Comparison of ENCODE assay signal across 29 cellular contexts in genomic region chr11:5284551-5285130, GRCh38. TPM values are rescaled to one million over a fixed set of nuclear protein-coding genes. Genes with fewer than 3 reads are reported as not detected.
"Had no signal": no experiment of that assay in that cellular context is flagged by ENCODE, and none has a peak within 500 bp of the region (broad histone marks: within the 10 kb centered on the region; RNA-seq: fewer than 3 reads in every experiment).

No MANE protein-coding gene starts in this region.

- H3K27ac Mint-ChIP-seq: activated CD4-positive, alpha-beta T cell treated with anti-CD3 and anti-CD28 coated beads for 36 hours; activated naive CD4-positive, alpha-beta T cell treated with anti-CD3 and anti-CD28 coated beads, Interleukin-2, amount 50 U/mL, for 72 hours; activated naive CD8-positive, alpha-beta T cell treated with anti-CD3 and anti-CD28 coated beads, Interleukin-2, amount 50 U/mL, for 24 hours; T-helper 1 cell treated with Interleukin-12 subunit alpha and Interleukin-12 subunit beta and Interleukin-4 antibody, amounts not matched to agents 30 μg/mL and 1 μg/mL, for 36 hours had no signal

- H3K36me3 ChIP-seq: ascending aorta, Peyer's patch, WERI-Rb-1 had no signal

- H3K9me3 Mint-ChIP-seq: activated naive CD4-positive, alpha-beta T cell treated with anti-CD3 and anti-CD28 coated beads, Interleukin-2, amount 50 U/mL, for 72 hours; activated naive CD8-positive, alpha-beta T cell treated with anti-CD3 and anti-CD28 coated beads, Interleukin-2, amount 50 U/mL, for 24 hours; activated T-cell treated with anti-CD3 and anti-CD28 coated beads, Interleukin-2, amount 50 U/mL, for 4 hours; central memory CD8-positive, alpha-beta T cell; T-helper 1 cell treated with Interleukin-12 subunit alpha and Interleukin-12 subunit beta and Interleukin-4 antibody, amounts not matched to agents 30 μg/mL and 1 μg/mL, for 36 hours had no signal

- ATAC-seq: activated CD4-positive, alpha-beta T cell treated with anti-CD3 and anti-CD28 coated beads for 36 hours; activated naive CD4-positive, alpha-beta T cell treated with anti-CD3 and anti-CD28 coated beads, Interleukin-2, amount 50 U/mL, for 72 hours; activated naive CD8-positive, alpha-beta T cell treated with anti-CD3 and anti-CD28 coated beads, Interleukin-2, amount 50 U/mL, for 24 hours; activated T-cell treated with anti-CD3 and anti-CD28 coated beads, Interleukin-2, amount 50 U/mL, for 4 hours; body of pancreas had no signal

- H3K4me1 ChIP-seq: ascending aorta, body of pancreas, Peyer's patch had no signal

- H3K27me3 ChIP-seq: ascending aorta, body of pancreas, Peyer's patch had no signal

- H3K4me3 ChIP-seq: ascending aorta, body of pancreas, Peyer's patch had no signal

- H3K27me3 Mint-ChIP-seq: activated CD4-positive, alpha-beta T cell treated with anti-CD3 and anti-CD28 coated beads for 36 hours; central memory CD8-positive, alpha-beta T cell had no signal

- H3K27ac ChIP-seq: ascending aorta, body of pancreas, Peyer's patch, WERI-Rb-1 had no signal

- H3K4me1 Mint-ChIP-seq: activated naive CD8-positive, alpha-beta T cell treated with anti-CD3 and anti-CD28 coated beads, Interleukin-2, amount 50 U/mL, for 24 hours; central memory CD8-positive, alpha-beta T cell had no signal

- H3K9me3 ChIP-seq: ascending aorta, body of pancreas, Peyer's patch had no signal

- H3K36me3 Mint-ChIP-seq: activated naive CD4-positive, alpha-beta T cell treated with anti-CD3 and anti-CD28 coated beads, Interleukin-2, amount 50 U/mL, for 72 hours had no signal

- DNase-seq: activated CD4-positive, alpha-beta T cell treated with anti-CD3 and anti-CD28 coated beads for 36 hours; activated CD4-positive, alpha-beta T cell treated with anti-CD3 and anti-CD28 coated beads, Interleukin-2, amount 50 U/mL, for 4 hours; activated CD8-positive, alpha-beta memory T cell treated with anti-CD3 and anti-CD28 coated beads for 24 hours; activated effector memory CD4-positive, alpha-beta T cell treated with anti-CD3 and anti-CD28 coated beads, Interleukin-2, amount 50 U/mL, for 16 hours; activated naive CD4-positive, alpha-beta T cell treated with Interleukin-2 at 50 U/mL for 16 hours; activated naive CD8-positive, alpha-beta T cell treated with anti-CD3 and anti-CD28 coated beads, Interleukin-2, amount 50 U/mL, for 24 hours; activated T-cell treated with anti-CD3 and anti-CD28 coated beads, Interleukin-2, amount 50 U/mL, for 4 hours; amniotic stem cell; body of pancreas; KG1; NCI-H1048; NCI-H146; NCI-H187 treated with DMSO at 0.1 percent for 48 hours; NCI-H2171; NCI-H226; NCI-H526 treated with DMSO at 0.1 percent for 48 hours; NCI-H82; Peyer's patch; SHP77; WERI-Rb-1 had no signal

- H3K4me3 Mint-ChIP-seq: activated CD4-positive, alpha-beta T cell treated with anti-CD3 and anti-CD28 coated beads for 36 hours; activated naive CD8-positive, alpha-beta T cell treated with anti-CD3 and anti-CD28 coated beads, Interleukin-2, amount 50 U/mL, for 24 hours; activated T-cell treated with anti-CD3 and anti-CD28 coated beads, Interleukin-2, amount 50 U/mL, for 4 hours; central memory CD8-positive, alpha-beta T cell; T-helper 1 cell treated with Interleukin-12 subunit alpha and Interleukin-12 subunit beta and Interleukin-4 antibody, amounts not matched to agents 30 μg/mL and 1 μg/mL, for 36 hours had no signal

RNA-seq across cellular contexts. Expression of gene HBE1, which starts 14.9 kb away (rescaled TPM):
- total RNA-seq: activated CD4-positive, alpha-beta T cell treated with anti-CD3 and anti-CD28 coated beads for 36 hours; activated naive CD4-positive, alpha-beta T cell treated with anti-CD3 and anti-CD28 coated beads, Interleukin-2, amount 50 U/mL, for 72 hours; ascending aorta; body of pancreas; LHCN-M2; OCI-LY7; Peyer's patch had no signal

RNA-seq across cellular contexts. Expression of gene OR51B4, which starts 17.1 kb away (rescaled TPM):
- total RNA-seq: activated CD4-positive, alpha-beta T cell treated with anti-CD3 and anti-CD28 coated beads for 36 hours; activated naive CD4-positive, alpha-beta T cell treated with anti-CD3 and anti-CD28 coated beads, Interleukin-2, amount 50 U/mL, for 72 hours; activated T-cell treated with anti-CD3 and anti-CD28 coated beads, Interleukin-2, amount 50 U/mL, for 4 hours; ascending aorta; LHCN-M2; NCI-H460; OCI-LY7; Peyer's patch had no signal

RNA-seq across cellular contexts. Expression of gene HBG2, which starts 30.1 kb away (rescaled TPM):
- total RNA-seq: activated CD4-positive, alpha-beta T cell treated with anti-CD3 and anti-CD28 coated beads for 36 hours; ascending aorta; body of pancreas; LHCN-M2; M059J; NCI-H460; OCI-LY7; Peyer's patch had no signal

RNA-seq across cellular contexts. Expression of gene HBG1, which starts 35.0 kb away (rescaled TPM):
- total RNA-seq: activated CD4-positive, alpha-beta T cell treated with anti-CD3 and anti-CD28 coated beads for 36 hours; activated naive CD4-positive, alpha-beta T cell treated with anti-CD3 and anti-CD28 coated beads, Interleukin-2, amount 50 U/mL, for 72 hours; ascending aorta; body of pancreas; LHCN-M2; M059J; NCI-H460; OCI-LY7; Peyer's patch; SK-MEL-5 had no signal

RNA-seq across cellular contexts. Expression of gene OR51B2, which starts 39.5 kb away (rescaled TPM):
- total RNA-seq: activated CD4-positive, alpha-beta T cell treated with anti-CD3 and anti-CD28 coated beads for 36 hours; activated naive CD4-positive, alpha-beta T cell treated with anti-CD3 and anti-CD28 coated beads, Interleukin-2, amount 50 U/mL, for 72 hours; activated T-cell treated with anti-CD3 and anti-CD28 coated beads, Interleukin-2, amount 50 U/mL, for 4 hours; ascending aorta; LHCN-M2; M059J; NCI-H460; OCI-LY7; Peyer's patch had no signal
